ENCODE assay signal across 13 cellular contexts in the genomic region with DNA sequence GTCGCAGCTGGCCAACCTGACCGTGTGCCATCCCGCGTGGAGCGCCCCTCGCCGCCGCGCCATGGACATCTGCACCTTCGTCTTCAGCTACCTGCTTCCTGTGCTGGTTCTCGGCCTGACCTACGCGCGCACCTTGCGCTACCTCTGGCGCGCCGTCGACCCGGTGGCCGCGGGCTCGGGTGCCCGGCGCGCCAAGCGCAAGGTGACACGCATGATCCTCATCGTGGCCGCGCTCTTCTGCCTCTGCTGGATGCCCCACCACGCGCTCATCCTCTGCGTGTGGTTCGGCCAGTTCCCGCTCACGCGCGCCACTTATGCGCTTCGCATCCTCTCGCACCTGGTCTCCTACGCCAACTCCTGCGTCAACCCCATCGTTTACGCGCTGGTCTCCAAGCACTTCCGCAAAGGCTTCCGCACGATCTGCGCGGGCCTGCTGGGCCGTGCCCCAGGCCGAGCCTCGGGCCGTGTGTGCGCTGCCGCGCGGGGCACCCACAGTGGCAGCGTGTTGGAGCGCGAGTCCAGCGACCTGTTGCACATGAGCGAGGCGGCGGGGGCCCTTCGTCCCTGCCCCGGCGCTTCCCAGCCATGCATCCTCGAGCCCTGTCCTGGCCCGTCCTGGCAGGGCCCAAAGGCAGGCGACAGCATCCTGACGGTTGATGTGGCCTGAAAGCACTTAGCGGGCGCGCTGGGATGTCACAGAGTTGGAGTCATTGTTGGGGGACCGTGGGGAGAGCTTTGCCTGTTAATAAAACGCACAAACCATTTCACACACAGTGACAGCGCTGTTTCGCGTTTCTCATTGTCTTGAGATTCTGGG. TPM values are rescaled to one million over a fixed set of nuclear protein-coding genes. Genes with fewer than 3 reads are reported as not detected.
DNase-seq lines count a peak whose midpoint lies in the region; ATAC-seq and TF ChIP-seq lines count a peak whose summit lies in the region.
"Had no signal": no experiment of that assay in that cellular context is flagged by ENCODE, and none has a peak within 500 bp of the region (broad histone marks: within the 10 kb centered on the region; RNA-seq: fewer than 3 reads in every experiment).

No MANE protein-coding gene starts in this region.

- TF ChIP-seq CTCF in fibroblast of villous mesenchyme (IDR thresholded peaks at IDR 0.05; ENCODE audit: insufficient read depth, low read depth, low read length), result no peak

- CTCF ChIA-PET in activated CD4-positive, alpha-beta memory T cell treated with anti-CD3 and anti-CD28 coated beads, Interleukin-2, amount 10 ng/mL, durations not matched to agents 7 days and 5 days (lab: Charles Lee), result interaction anchor here (1.7 kb wide), 1 partner anchor 203 kb away, joined by 6 read pairs; no protein-coding TSS in a partner anchor

- H3K27me3 Mint-ChIP-seq in activated CD4-positive, alpha-beta memory T cell treated with anti-CD3 and anti-CD28 coated beads, Interleukin-2, amount 10 ng/mL, durations not matched to agents 7 days and 5 days, result peaks cover 53% of the 10 kb centered on the region

- peak overlapping the region; percentile 60 for H3K4me3 Mint-ChIP-seq in activated CD4-positive, alpha-beta memory T cell treated with anti-CD3 and anti-CD28 coated beads, Interleukin-2, amount 10 ng/mL, durations not matched to agents 7 days and 5 days

- no peak for ATAC-seq in GM18520 (IDR thresholded peaks at IDR 0.05; ENCODE audit: unreplicated experiment)
- ATAC-seq: HCT116 had no signal

- peaks cover 30% of the 10 kb centered on the region for H3K4me1 Mint-ChIP-seq in activated CD4-positive, alpha-beta memory T cell treated with anti-CD3 and anti-CD28 coated beads, Interleukin-2, amount 10 ng/mL, durations not matched to agents 7 days and 5 days

- H3K36me3 Mint-ChIP-seq in activated CD4-positive, alpha-beta memory T cell treated with anti-CD3 and anti-CD28 coated beads, Interleukin-2, amount 10 ng/mL, durations not matched to agents 7 days and 5 days (ENCODE audit: low read depth), result peaks cover 7% of the 10 kb centered on the region

- DNase-seq in NCI-H748 (lab: John Stamatoyannopoulos, UW; ENCODE audit: unreplicated experiment), result peak; percentile 34
- no peak for DNase-seq in NCI-H748 treated with DMSO at 0.1 percent for 48 hours (lab: John Stamatoyannopoulos, UW)
- DNase-seq in activated CD4-positive, alpha-beta memory T cell treated with anti-CD3 and anti-CD28 coated beads, Interleukin-2, amount 10 ng/mL, durations not matched to agents 7 days and 5 days, result peak; percentile 52
- peak; percentile 14 for DNase-seq in fibroblast of villous mesenchyme (ENCODE audit: low read depth)
- peak; percentile 13 for DNase-seq in stimulated activated CD8-positive, alpha-beta memory T cell treated with anti-CD3 and anti-CD28 coated beads, Interleukin-12 subunit alpha, Interleukin-12 subunit beta, amount 100 ng/mL, for 1 hour (ENCODE audit: low read depth)
- DNase-seq in KBM-7, result no peak
- DNase-seq in NCI-H1930 (lab: John Stamatoyannopoulos, UW), result no peak
- DNase-seq: Karpas-422 had no signal

- no peaks in the 10 kb centered on the region for H3K9me3 Mint-ChIP-seq in activated CD4-positive, alpha-beta memory T cell treated with anti-CD3 and anti-CD28 coated beads, Interleukin-2, amount 10 ng/mL, durations not matched to agents 7 days and 5 days

- in situ Hi-C loops in KBM-7 (cut with MboI; ENCODE audit: low pct_unique_long_range_greater_than_20kb, low sequenced_read_pairs), result no loop called here

- no peak overlapping the region for H3K4me3 ChIP-seq in fibroblast of villous mesenchyme (ENCODE audit: low read depth, low read length)

- POLR2A ChIA-PET in activated CD4-positive, alpha-beta memory T cell treated with anti-CD3 and anti-CD28 coated beads, Interleukin-2, amount 10 ng/mL, durations not matched to agents 7 days and 5 days (lab: Charles Lee), result interaction anchor here (0.9 to 1.4 kb wide), 3 partner anchors 14 to 203 kb away, joined by 3 to 4 read pairs (median 4); no protein-coding TSS in a partner anchor

- no peak overlapping the region for H3K27ac Mint-ChIP-seq in activated CD4-positive, alpha-beta memory T cell treated with anti-CD3 and anti-CD28 coated beads, Interleukin-2, amount 10 ng/mL, durations not matched to agents 7 days and 5 days

RNA-seq across cellular contexts. Expression of gene ZACN, which starts 2.0 kb away (rescaled TPM):
- under 1 TPM; 0.48 TPM for total RNA-seq in activated CD4-positive, alpha-beta memory T cell treated with anti-CD3 and anti-CD28 coated beads, Interleukin-2, amount 10 ng/mL, durations not matched to agents 7 days and 5 days
- not detected in 2 replicates for total RNA-seq in fibroblast of villous mesenchyme
- total RNA-seq: A673, glomerular endothelial cell, ureter had no signal

RNA-seq across cellular contexts. Expression of gene GALR2, which starts 2.4 kb away (rescaled TPM):
- total RNA-seq in activated CD4-positive, alpha-beta memory T cell treated with anti-CD3 and anti-CD28 coated beads, Interleukin-2, amount 10 ng/mL, durations not matched to agents 7 days and 5 days, result under 1 TPM; 0.38 to 0.40 TPM
- total RNA-seq in fibroblast of villous mesenchyme, result under 0.01 TPM in 1 of 2 replicates, not detected in the other
- total RNA-seq: A673, glomerular endothelial cell, ureter had no signal

RNA-seq across cellular contexts. Expression of gene SRP68, which starts 4.7 kb away (rescaled TPM):
- 10 to 100 TPM; 92.8 to 94.6 TPM for total RNA-seq in activated CD4-positive, alpha-beta memory T cell treated with anti-CD3 and anti-CD28 coated beads, Interleukin-2, amount 10 ng/mL, durations not matched to agents 7 days and 5 days
- 28.3 and 42.3 TPM in 2 replicates for total RNA-seq in fibroblast of villous mesenchyme

RNA-seq across cellular contexts. Expression of gene EXOC7, which starts 26.6 kb away (rescaled TPM):
- 100 to 1,000 TPM; 119 to 120 TPM for total RNA-seq in activated CD4-positive, alpha-beta memory T cell treated with anti-CD3 and anti-CD28 coated beads, Interleukin-2, amount 10 ng/mL, durations not matched to agents 7 days and 5 days
- 93.1 and 98.4 TPM in 2 replicates for total RNA-seq in fibroblast of villous mesenchyme

RNA-seq across cellular contexts. Expression of gene EVPL, which starts 49.9 kb away (rescaled TPM):
- not detected for total RNA-seq in activated CD4-positive, alpha-beta memory T cell treated with anti-CD3 and anti-CD28 coated beads, Interleukin-2, amount 10 ng/mL, durations not matched to agents 7 days and 5 days
- total RNA-seq in fibroblast of villous mesenchyme, result under 0.01 and 0.43 TPM in 2 replicates

Comparison
In these comparisons a context has a peak if more than half of its experiments do, and no peak if none do; other contexts are left out.
1. DNase-seq: peak in NCI-H748 (single experiment), activated CD4-positive, alpha-beta memory T cell treated with anti-CD3 and anti-CD28 coated beads, Interleukin-2, amount 10 ng/mL, durations not matched to agents 7 days and 5 days (single experiment), fibroblast of villous mesenchyme (single experiment) and stimulated activated CD8-positive, alpha-beta memory T cell treated with anti-CD3 and anti-CD28 coated beads, Interleukin-12 subunit alpha, Interleukin-12 subunit beta, amount 100 ng/mL, for 1 hour (single experiment); none in NCI-H748 treated with DMSO at 0.1 percent for 48 hours (single experiment), KBM-7 (single experiment) and NCI-H1930 (0 of 2).